In genomic region chr10:95277201-95277570, GRCh38 we compare ENCODE assay signal across 18 cellular contexts. TPM values are rescaled to one million over a fixed set of nuclear protein-coding genes. Genes with fewer than 3 reads are reported as not detected.
DNase-seq lines count a peak whose midpoint lies in the region; ATAC-seq and TF ChIP-seq lines count a peak whose summit lies in the region.
"Had no signal": no experiment of that assay in that cellular context is flagged by ENCODE, and none has a peak within 500 bp of the region (broad histone marks: within the 10 kb centered on the region; RNA-seq: fewer than 3 reads in every experiment).

No MANE protein-coding gene starts in this region.

- H3K27me3 Mint-ChIP-seq in mesothelial cell of epicardium (ENCODE audit: low read depth): no peaks in the 10 kb centered on the region
- H3K27me3 Mint-ChIP-seq in natural killer cell treated with Interleukin-12 subunit alpha and Interleukin-12 subunit beta and Interleukin-15 and Interleukin-18, amount 100 ng/mL, for 72 hours: no peaks in the 10 kb centered on the region
- H3K27me3 Mint-ChIP-seq: activated T-helper 17 cell treated with anti-CD3 and anti-CD28 coated beads, Interleukin-2, amount 50 U/mL, for 72 hours had no signal

- no peaks in the 10 kb centered on the region for H3K9me3 ChIP-seq in mammary epithelial cell (replicated peaks; ENCODE audit: insufficient read depth, low read length)
- H3K9me3 ChIP-seq in tibial artery: no peaks in the 10 kb centered on the region

- H3K9ac ChIP-seq in mammary epithelial cell (ENCODE audit: insufficient read depth, low read length): no peak overlapping the region
- H3K9ac ChIP-seq: neural progenitor cell had no signal

- peaks cover 36% of the 10 kb centered on the region for H3K4me1 Mint-ChIP-seq in mesothelial cell of epicardium
- peaks cover 8 to 9% of the 10 kb centered on the region in 2 donors for H3K4me1 Mint-ChIP-seq in natural killer cell treated with Interleukin-12 subunit alpha and Interleukin-12 subunit beta and Interleukin-15 and Interleukin-18, amount 100 ng/mL, for 72 hours (ENCODE audit: low read depth in 2 of 2)
- H3K4me1 Mint-ChIP-seq: activated T-helper 17 cell treated with anti-CD3 and anti-CD28 coated beads, Interleukin-2, amount 50 U/mL, for 72 hours; neural progenitor cell; T-helper 17 cell had no signal

- H4K20me1 ChIP-seq in mammary epithelial cell (ENCODE audit: insufficient read depth, low read length): no peaks in the 10 kb centered on the region

- H3K36me3 Mint-ChIP-seq in mesothelial cell of epicardium: peaks cover 2% of the 10 kb centered on the region
- no peaks in the 10 kb centered on the region for H3K36me3 Mint-ChIP-seq in natural killer cell treated with Interleukin-12 subunit alpha and Interleukin-12 subunit beta and Interleukin-15 and Interleukin-18, amount 100 ng/mL, for 72 hours
- H3K36me3 Mint-ChIP-seq: neural progenitor cell had no signal

- no peak for TF ChIP-seq CTCF in mammary epithelial cell (conservative IDR thresholded peaks at IDR 0.05 in 1 of 2, IDR thresholded peaks at IDR 0.05 in 1 of 2; ENCODE audit: extremely low read depth in 1 of 2, insufficient read depth in 1 of 2, low read depth in 1 of 2, low read length in 2 of 2)
- no peak for TF ChIP-seq CTCF in mesothelial cell of epicardium (IDR thresholded peaks at IDR 0.05; ENCODE audit: unreplicated experiment)
- no peak for TF ChIP-seq CTCF in tibial artery (IDR thresholded peaks at IDR 0.05)

- ATAC-seq in left colon: no peak
- no peak for ATAC-seq in natural killer cell treated with Interleukin-12 subunit alpha and Interleukin-12 subunit beta and Interleukin-15 and Interleukin-18, amount 100 ng/mL, for 72 hours
- no peak for ATAC-seq in HG02970 (IDR thresholded peaks at IDR 0.05; ENCODE audit: low FRiP score, unreplicated experiment)
- ATAC-seq: activated T-helper 17 cell treated with anti-CD3 and anti-CD28 coated beads, Interleukin-2, amount 50 U/mL, for 72 hours; T-helper 17 cell had no signal

- dilution Hi-C loops in mammary epithelial cell (cut with HindIII; ENCODE audit: low sequenced_read_pairs): no loop called here

- H3K27ac ChIP-seq in mammary epithelial cell (ENCODE audit: insufficient read depth, low read depth, low read length) (peak overlapping the region; percentile 88), tibial artery (peak overlapping the region; percentile 75 to 81)
- H3K27ac ChIP-seq: 22Rv1, neural progenitor cell had no signal

- peaks cover 98% of the 10 kb centered on the region for H3K79me2 ChIP-seq in mammary epithelial cell (ENCODE audit: insufficient read depth, low read length)

- CTCF ChIA-PET in mammary epithelial cell (lab: Charles Lee; ENCODE audit: low non-redundant PET): no interaction called here

- H3K4me3 Mint-ChIP-seq in mesothelial cell of epicardium: no peak overlapping the region
- H3K4me3 Mint-ChIP-seq in natural killer cell treated with Interleukin-12 subunit alpha and Interleukin-12 subunit beta and Interleukin-15 and Interleukin-18, amount 100 ng/mL, for 72 hours: no peak overlapping the region
- H3K4me3 Mint-ChIP-seq: activated T-helper 17 cell treated with anti-CD3 and anti-CD28 coated beads, Interleukin-2, amount 50 U/mL, for 72 hours; neural progenitor cell; T-helper 17 cell had no signal

- WGBS in mammary epithelial cell (ENCODE audit: low coverage, missing lambda C conversion rate): 44% methylated on average over 1 of the region's 1 CpG

- intact Hi-C loops in mammary epithelial cell (cut with micrococcal nuclease) (no loop called here), tibial artery (cut with DNase I; ENCODE audit: low total_unique reads) (no loop called here), left colon (cut with DNase I, micrococcal nuclease) (no loop called here)

- peak; percentile 23 for DNase-seq in DMS 273 (lab: John Stamatoyannopoulos, UW; ENCODE audit: unreplicated experiment)
- no peak for DNase-seq in DMS 273 treated with DMSO at 0.1 percent for 48 hours (lab: John Stamatoyannopoulos, UW)
- no peak for DNase-seq in mammary epithelial cell
- DNase-seq in mesothelial cell of epicardium (ENCODE audit: low spot score in 2 of 2, unreplicated experiment in 2 of 2): no peak
- peak in 1 of 2 donors; percentile 64 for DNase-seq in tibial artery
- DNase-seq in left colon: no peak
- no peak for DNase-seq in natural killer cell treated with Interleukin-12 subunit alpha and Interleukin-12 subunit beta and Interleukin-15 and Interleukin-18, amount 100 ng/mL, for 72 hours (ENCODE audit: low spot score)
- DNase-seq: activated CD4-positive, CD25-positive, alpha-beta regulatory T cell; activated CD8-positive, alpha-beta memory T cell treated with anti-CD3 and anti-CD28 coated beads for 24 hours; central memory CD4-positive, alpha-beta T cell; DMS79 treated with DMSO at 0.1 percent for 48 hours; NCI-H1105; SIG-M5; T-helper 17 cell had no signal

- H3K4me1 ChIP-seq in mammary epithelial cell (ENCODE audit: insufficient read depth, low read length): peaks cover 81% of the 10 kb centered on the region
- H3K4me1 ChIP-seq in tibial artery: peaks cover 0 to 100% (median 76%) of the 10 kb centered on the region in 4 donors

- H3K4me3 ChIP-seq in mammary epithelial cell (replicated peaks in 1 of 3; ENCODE audit: insufficient read depth in 1 of 3, low read depth in 2 of 3, low read length in 3 of 3) (no peak overlapping the region), tibial artery (no peak overlapping the region)
- H3K4me3 ChIP-seq: neural progenitor cell had no signal

- no peak overlapping the region for H3K4me2 ChIP-seq in mammary epithelial cell (ENCODE audit: insufficient read depth, low read depth, low read length)
- H3K4me2 ChIP-seq: neural progenitor cell had no signal

- H3K27ac Mint-ChIP-seq in mesothelial cell of epicardium: peak overlapping the region; percentile 14
- no peak overlapping the region for H3K27ac Mint-ChIP-seq in natural killer cell treated with Interleukin-12 subunit alpha and Interleukin-12 subunit beta and Interleukin-15 and Interleukin-18, amount 100 ng/mL, for 72 hours
- H3K27ac Mint-ChIP-seq: activated T-helper 17 cell treated with anti-CD3 and anti-CD28 coated beads, Interleukin-2, amount 50 U/mL, for 72 hours; neural progenitor cell; T-helper 17 cell had no signal

- peaks cover 3% of the 10 kb centered on the region for H3K9me3 Mint-ChIP-seq in mesothelial cell of epicardium
- H3K9me3 Mint-ChIP-seq in natural killer cell treated with Interleukin-12 subunit alpha and Interleukin-12 subunit beta and Interleukin-15 and Interleukin-18, amount 100 ng/mL, for 72 hours: no peaks in the 10 kb centered on the region
- H3K9me3 Mint-ChIP-seq: activated T-helper 17 cell treated with anti-CD3 and anti-CD28 coated beads, Interleukin-2, amount 50 U/mL, for 72 hours; neural progenitor cell had no signal

- no TSS peak for BruUV-seq in mammary epithelial cell (replicated peaks; lab: Mats Ljungman, UMichigan)

- in situ Hi-C loops in mammary epithelial cell (cut with MboI; ENCODE audit: low sequenced_read_pairs in 2 of 2): no loop called here

- no peaks in the 10 kb centered on the region for H3K27me3 ChIP-seq in mammary epithelial cell (ENCODE audit: insufficient read depth, low read length)
- no peaks in the 10 kb centered on the region for H3K27me3 ChIP-seq in tibial artery
- H3K27me3 ChIP-seq: neural progenitor cell had no signal

- peaks cover 9% of the 10 kb centered on the region for H3K36me3 ChIP-seq in mammary epithelial cell (ENCODE audit: insufficient read depth, low read length)
- no peaks in the 10 kb centered on the region for H3K36me3 ChIP-seq in tibial artery
- H3K36me3 ChIP-seq: neural progenitor cell had no signal

- no peak overlapping the region for H2AFZ ChIP-seq in mammary epithelial cell (ENCODE audit: low read depth, low read length)
- H2AFZ ChIP-seq: neural progenitor cell had no signal

RNA-seq across cellular contexts. Expression of gene PDLIM1, which starts 13.6 kb away (rescaled TPM):
- 100 to 1,000 TPM; 105 to 364 TPM for total RNA-seq in mammary epithelial cell
- polyA plus RNA-seq in mammary epithelial cell: 290 TPM
- 643 TPM for polyA minus RNA-seq in mammary epithelial cell
- 121 to 131 TPM (median 122 TPM) in 3 replicates for total RNA-seq in mesothelial cell of epicardium
- total RNA-seq in left colon: 100 to 1,000 TPM; 342 to 417 TPM
- 1 to 10 TPM; 2.7 to 6.8 TPM for total RNA-seq in natural killer cell treated with Interleukin-12 subunit alpha and Interleukin-12 subunit beta and Interleukin-15 and Interleukin-18, amount 100 ng/mL, for 72 hours

Comparison
In these comparisons a context has a peak if more than half of its experiments do, and no peak if none do; other contexts are left out.
1. RNA of gene PDLIM1, which starts 13.6 kb away (total RNA-seq): 342 to 417 TPM in left colon, 105 to 364 TPM in mammary epithelial cell and 121 to 131 TPM in mesothelial cell of epicardium; 2.7 to 6.8 TPM in natural killer cell treated with Interleukin-12 subunit alpha and Interleukin-12 subunit beta and Interleukin-15 and Interleukin-18, amount 100 ng/mL, for 72 hours; every median in the first group is over 10 times any median in the second.